17 cellular contexts compared by ENCODE assay signal in genomic region chr1:155813672-155814071, GRCh38.
"Had no signal": no experiment of that assay in that cellular context is flagged by ENCODE, and none has a peak within 500 bp of the region (broad histone marks: within the 10 kb centered on the region; RNA-seq: fewer than 3 reads in every experiment).

No MANE protein-coding gene starts in this region.

- H3K27me3 ChIP-seq: neural progenitor cell, ovary, thyroid gland had no signal

- H3K27ac Mint-ChIP-seq: neural progenitor cell, WTC11 had no signal

- H3K36me3 ChIP-seq: ovary had no signal

- H3K9ac ChIP-seq: neural progenitor cell had no signal

- H3K4me3 Mint-ChIP-seq: activated CD4-positive, alpha-beta T cell treated with anti-CD3 and anti-CD28 coated beads, Interleukin-2, amount 10 ng/mL, durations not matched to agents 24 days and 14 days; effector memory CD8-positive, alpha-beta T cell; neural progenitor cell; WTC11 had no signal

- H3K4me3 ChIP-seq: neural progenitor cell, ovary, thyroid gland had no signal

- H3K27ac ChIP-seq: epithelial cell of prostate, neural progenitor cell, ovary, thyroid gland had no signal

- H3K9me3 Mint-ChIP-seq: activated CD4-positive, alpha-beta T cell treated with anti-CD3 and anti-CD28 coated beads, Interleukin-2, amount 10 ng/mL, durations not matched to agents 24 days and 14 days; effector memory CD8-positive, alpha-beta T cell; neural progenitor cell; WTC11 had no signal

- H3K4me1 Mint-ChIP-seq: neural progenitor cell had no signal

- H3K4me2 ChIP-seq: neural progenitor cell had no signal

- H2AFZ ChIP-seq: neural progenitor cell had no signal

- ATAC-seq: effector memory CD8-positive, alpha-beta T cell; left ventricle myocardium superior; WTC11 had no signal

- FAIRE-seq: frontal cortex, TTC549, urothelium cell line had no signal

- H3K9me3 ChIP-seq: ovary, thyroid gland had no signal

- H3K4me1 ChIP-seq: thyroid gland had no signal

- H3K27me3 Mint-ChIP-seq: activated CD4-positive, alpha-beta T cell treated with anti-CD3 and anti-CD28 coated beads, Interleukin-2, amount 10 ng/mL, durations not matched to agents 24 days and 14 days; effector memory CD8-positive, alpha-beta T cell had no signal

- DNase-seq: activated CD4-positive, alpha-beta T cell treated with anti-CD3 and anti-CD28 coated beads, Interleukin-2, amount 10 ng/mL, durations not matched to agents 24 days and 14 days; activated gamma-delta T cell; activated T-cell treated with anti-CD3 and anti-CD28 coated beads, Interleukin-2, amount 50 U/mL, for 1 hour; dermis blood vessel endothelial cell; effector memory CD8-positive, alpha-beta T cell; kidney glomerular epithelial cell; left ventricle myocardium superior; mesendoderm; ovary; stimulated activated CD4-positive, alpha-beta T cell treated with anti-CD3 and anti-CD28 coated beads, Interleukin-1b, Interleukin-23, amount 100 ng/mL, for 48 hours; thyroid gland had no signal
